22 cellular contexts compared by ENCODE assay signal in the genomic region with DNA sequence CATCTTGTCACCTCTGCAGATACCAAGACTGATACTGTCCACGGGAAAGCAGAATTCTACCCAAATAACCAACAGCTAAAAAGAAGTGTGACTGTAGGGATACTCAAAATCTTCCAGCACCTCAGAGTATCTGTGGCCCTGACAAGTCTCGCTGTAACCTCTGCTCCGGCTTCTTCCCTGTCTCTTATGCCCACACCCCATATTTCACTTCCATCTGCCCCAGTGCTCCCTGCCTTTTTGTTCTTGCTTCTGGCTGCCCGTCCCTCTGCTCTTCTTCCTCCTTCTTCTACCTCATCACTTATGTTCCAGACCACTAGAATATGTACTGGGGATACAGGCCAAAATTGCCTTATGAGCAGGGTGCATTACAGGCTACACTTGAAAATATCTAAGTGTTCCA.
"Had no signal": no experiment of that assay in that cellular context is flagged by ENCODE, and none has a peak within 500 bp of the region (broad histone marks: within the 10 kb centered on the region; RNA-seq: fewer than 3 reads in every experiment).

No MANE protein-coding gene starts in this region.

- H3K4me3 Mint-ChIP-seq: immature natural killer cell, mesothelial cell of epicardium had no signal

- H3K4me3 ChIP-seq: colonic mucosa, dorsolateral prefrontal cortex, esophagus muscularis mucosa, gastroesophageal sphincter, heart left ventricle, hepatocyte, left ventricle myocardium inferior, lower lobe of right lung had no signal

- H3K9me3 Mint-ChIP-seq: immature natural killer cell had no signal

- H3K36me3 Mint-ChIP-seq: immature natural killer cell, mesothelial cell of epicardium had no signal

- H3K27ac ChIP-seq: colonic mucosa, dorsolateral prefrontal cortex, esophagus muscularis mucosa, foreskin keratinocyte, gastroesophageal sphincter, hepatocyte, left ventricle myocardium inferior, lower lobe of right lung had no signal

- H3K27ac Mint-ChIP-seq: immature natural killer cell, mesothelial cell of epicardium had no signal

- H3K4me1 ChIP-seq: colonic mucosa, foreskin keratinocyte, lower lobe of right lung had no signal

- H3K27me3 ChIP-seq: colonic mucosa, dorsolateral prefrontal cortex, esophagus muscularis mucosa, gastroesophageal sphincter, heart left ventricle, hepatocyte had no signal

- ATAC-seq: foreskin keratinocyte, gastroesophageal sphincter, heart left ventricle, left colon, left lobe of liver had no signal

- H3K36me3 ChIP-seq: colonic mucosa, esophagus muscularis mucosa, gastroesophageal sphincter, heart left ventricle, left ventricle myocardium inferior, lower lobe of right lung had no signal

- H3K9me3 ChIP-seq: colonic mucosa, esophagus muscularis mucosa, gastroesophageal sphincter, lower lobe of right lung had no signal

- H3K4me1 Mint-ChIP-seq: immature natural killer cell had no signal

- DNase-seq: colonic mucosa; cortex of kidney; dermis blood vessel endothelial cell; dorsolateral prefrontal cortex; effector CD4-positive, alpha-beta T cell; effector memory CD4-positive, alpha-beta T cell; foreskin keratinocyte; heart left ventricle; hypothalamus; immature natural killer cell; islet precursor cell; kidney; kidney glomerular epithelial cell; left colon; left ventricle myocardium inferior; lower lobe of right lung; mesenchymal stem cell had no signal
